22 cellular contexts compared by ENCODE assay signal in genomic region chr20:37912874-37913273, GRCh38. TPM values are rescaled to one million over a fixed set of nuclear protein-coding genes. Genes with fewer than 3 reads are reported as not detected.
A peak's percentile ranks its signal among the peaks of the same experiment; 100 is the strongest.
DNase-seq lines count a peak whose midpoint lies in the region; ATAC-seq, FAIRE-seq and TF ChIP-seq lines count a peak whose summit lies in the region.
"Had no signal": no experiment of that assay in that cellular context is flagged by ENCODE, and none has a peak within 500 bp of the region (broad histone marks: within the 10 kb centered on the region; RNA-seq: fewer than 3 reads in every experiment).

No MANE protein-coding gene starts in this region.

- FAIRE-seq in HTR-8/SVneo (lab: Jason Lieb, UNC), result peak; percentile 60
- FAIRE-seq: G401.6, GM12892, HepG2, K562 had no signal

- H3K9me2 ChIP-seq in neural cell (ENCODE audit: insufficient read depth, low read length), result no peaks in the 10 kb centered on the region

- H3K4me3 Mint-ChIP-seq in activated naive CD4-positive, alpha-beta T cell treated with anti-CD3 and anti-CD28 coated beads for 36 hours, result no peak overlapping the region
- H3K4me3 Mint-ChIP-seq in activated T-helper 17 cell treated with anti-CD3 and anti-CD28 coated beads, Interleukin-2, amount 50 U/mL, for 72 hours, result no peak overlapping the region

- H3K4me1 ChIP-seq in upper lobe of left lung, result peaks cover 9 to 21% (median 11%) of the 10 kb centered on the region in 4 donors

- no peaks in the 10 kb centered on the region for H3K79me2 ChIP-seq in neural cell (replicated peaks; ENCODE audit: insufficient read depth, low read length)

- no peak for TF ChIP-seq CTCF in neural cell (IDR thresholded peaks at IDR 0.05; ENCODE audit: poor library complexity, severe bottlenecking)
- TF ChIP-seq CTCF in upper lobe of left lung (IDR thresholded peaks at IDR 0.05), result no peak

- H3K27me3 ChIP-seq in neural cell (ENCODE audit: insufficient read depth, low read depth, low read length) (no peaks in the 10 kb centered on the region), upper lobe of left lung (peaks cover 0 to 8% (median 2%) of the 10 kb centered on the region in 4 donors)

- H3K27me3 Mint-ChIP-seq in activated naive CD4-positive, alpha-beta T cell treated with anti-CD3 and anti-CD28 coated beads for 36 hours (ENCODE audit: low read depth), result peaks cover 45% of the 10 kb centered on the region
- H3K27me3 Mint-ChIP-seq in activated T-helper 17 cell treated with anti-CD3 and anti-CD28 coated beads, Interleukin-2, amount 50 U/mL, for 72 hours, result peaks cover 52% of the 10 kb centered on the region

- TF ChIP-seq POLR2A in upper lobe of left lung (IDR thresholded peaks at IDR 0.05), result no peak

- no peaks in the 10 kb centered on the region for H3K9me3 Mint-ChIP-seq in activated naive CD4-positive, alpha-beta T cell treated with anti-CD3 and anti-CD28 coated beads, Interleukin-2, amount 50 U/mL, for 72 hours
- no peaks in the 10 kb centered on the region for H3K9me3 Mint-ChIP-seq in activated naive CD4-positive, alpha-beta T cell treated with anti-CD3 and anti-CD28 coated beads for 36 hours
- H3K9me3 Mint-ChIP-seq in activated T-helper 17 cell treated with anti-CD3 and anti-CD28 coated beads, Interleukin-2, amount 50 U/mL, for 72 hours, result no peaks in the 10 kb centered on the region
- H3K9me3 Mint-ChIP-seq: CD8-positive, alpha-beta memory T cell; H9 had no signal

- H3K4me3 ChIP-seq in neural cell (ENCODE audit: low read length), result no peak overlapping the region
- no peak overlapping the region for H3K4me3 ChIP-seq in upper lobe of left lung
- H3K4me3 ChIP-seq: K562, MG63 had no signal

- H3K36me3 Mint-ChIP-seq in activated naive CD4-positive, alpha-beta T cell treated with anti-CD3 and anti-CD28 coated beads, Interleukin-2, amount 50 U/mL, for 72 hours, result no peaks in the 10 kb centered on the region
- H3K36me3 Mint-ChIP-seq in activated naive CD4-positive, alpha-beta T cell treated with anti-CD3 and anti-CD28 coated beads for 36 hours (ENCODE audit: low read depth), result no peaks in the 10 kb centered on the region
- H3K36me3 Mint-ChIP-seq in activated T-helper 17 cell treated with anti-CD3 and anti-CD28 coated beads, Interleukin-2, amount 50 U/mL, for 72 hours (ENCODE audit: low read depth), result no peaks in the 10 kb centered on the region
- H3K36me3 Mint-ChIP-seq: CD8-positive, alpha-beta memory T cell had no signal

- TF ChIP-seq EP300 in neural cell (conservative IDR thresholded peaks at IDR 0.05; ENCODE audit: poor library complexity, severe bottlenecking) (no peak), upper lobe of left lung (IDR thresholded peaks at IDR 0.05) (no peak)

- DNase-seq in activated naive CD4-positive, alpha-beta T cell treated with anti-CD3 and anti-CD28 coated beads, Interleukin-2, amount 50 U/mL, for 72 hours (ENCODE audit: low spot score in 2 of 2), result no peak
- DNase-seq in activated naive CD4-positive, alpha-beta T cell treated with anti-CD3 and anti-CD28 coated beads for 36 hours, result no peak
- DNase-seq in HTR-8/SVneo (ENCODE audit: insufficient read length, low spot score), result no peak
- no peak for DNase-seq in NCI-H1694 (lab: John Stamatoyannopoulos, UW)
- DNase-seq in upper lobe of left lung, result no peak
- no peak for DNase-seq in anterior cingulate cortex (lab: John Stamatoyannopoulos, UW)
- DNase-seq: CD8-positive, alpha-beta memory T cell; MG63; NCI-H1417 treated with DMSO at 0.1 percent for 48 hours; NCI-H187 treated with DMSO at 0.1 percent for 48 hours; NCI-H2107; NCI-H748 treated with DMSO at 0.1 percent for 48 hours had no signal

- no peak overlapping the region for H2AFZ ChIP-seq in neural cell (ENCODE audit: low read depth, low read length)

- intact Hi-C loops in activated naive CD4-positive, alpha-beta T cell treated with anti-CD3 and anti-CD28 coated beads for 36 hours (cut with micrococcal nuclease), result no loop called here

- H3F3A ChIP-seq in neural cell (ENCODE audit: insufficient read depth, low read length, poor library complexity, severe bottlenecking), result no peaks in the 10 kb centered on the region

- H3K27ac ChIP-seq in neural cell (ENCODE audit: low read length) (peak overlapping the region; percentile 14), upper lobe of left lung (no peak overlapping the region)
- H3K27ac ChIP-seq: C4-2B had no signal

- 62 to 63% methylated on average over 6 of the region's 6 CpGs for WGBS in upper lobe of left lung, 2 donors

- no peaks in the 10 kb centered on the region for H3K36me3 ChIP-seq in neural cell (ENCODE audit: insufficient read depth, low read length)
- no peaks in the 10 kb centered on the region for H3K36me3 ChIP-seq in upper lobe of left lung
- H3K36me3 ChIP-seq: MG63 had no signal

- peak; percentile 45 to 52 for ATAC-seq in activated naive CD4-positive, alpha-beta T cell treated with anti-CD3 and anti-CD28 coated beads, Interleukin-2, amount 50 U/mL, for 72 hours
- peak; percentile 50 for ATAC-seq in activated T-helper 17 cell treated with anti-CD3 and anti-CD28 coated beads, Interleukin-2, amount 50 U/mL, for 72 hours (replicated peaks)
- ATAC-seq in upper lobe of left lung (ENCODE audit: low FRiP score in 2 of 2), result no peak
- ATAC-seq: Panc1 had no signal

- no peaks in the 10 kb centered on the region for H4K20me1 ChIP-seq in neural cell (ENCODE audit: insufficient read depth)

- H3K9ac ChIP-seq in neural cell (ENCODE audit: low read length), result peak overlapping the region; percentile 42

- CTCF ChIA-PET in activated naive CD4-positive, alpha-beta T cell treated with anti-CD3 and anti-CD28 coated beads for 36 hours (lab: Charles Lee), result no interaction called here

- TF ChIP-seq RAD21 in neural cell (conservative IDR thresholded peaks at IDR 0.05), result no peak

- no peak overlapping the region for H3K4me2 ChIP-seq in neural cell (ENCODE audit: low read length)

- peaks cover 15% of the 10 kb centered on the region for H3K4me1 Mint-ChIP-seq in activated naive CD4-positive, alpha-beta T cell treated with anti-CD3 and anti-CD28 coated beads for 36 hours (ENCODE audit: low read depth)
- H3K4me1 Mint-ChIP-seq in activated T-helper 17 cell treated with anti-CD3 and anti-CD28 coated beads, Interleukin-2, amount 50 U/mL, for 72 hours, result peaks cover 19% of the 10 kb centered on the region

- H3K9me3 ChIP-seq in neural cell (ENCODE audit: low read length), result no peaks in the 10 kb centered on the region
- H3K9me3 ChIP-seq in upper lobe of left lung, result no peaks in the 10 kb centered on the region
- H3K9me3 ChIP-seq: MG63 had no signal

- H3K27ac Mint-ChIP-seq in activated naive CD4-positive, alpha-beta T cell treated with anti-CD3 and anti-CD28 coated beads, Interleukin-2, amount 50 U/mL, for 72 hours, result no peak overlapping the region
- H3K27ac Mint-ChIP-seq in activated naive CD4-positive, alpha-beta T cell treated with anti-CD3 and anti-CD28 coated beads for 36 hours, result no peak overlapping the region
- H3K27ac Mint-ChIP-seq in activated T-helper 17 cell treated with anti-CD3 and anti-CD28 coated beads, Interleukin-2, amount 50 U/mL, for 72 hours, result peak overlapping the region; percentile 17
- H3K27ac Mint-ChIP-seq: CD8-positive, alpha-beta memory T cell; H9 had no signal

TF ChIP-seq in neural cell, 6 proteins besides CTCF, POLR2A, EP300 and RAD21:
- TF ChIP-seq REST (IDR thresholded peaks at IDR 0.05; ENCODE audit: borderline replicate concordance) (no peak), SMC3 (conservative IDR thresholded peaks at IDR 0.05; ENCODE audit: poor library complexity) (no peak), MXI1 (conservative IDR thresholded peaks at IDR 0.05; ENCODE audit: poor library complexity, severe bottlenecking) (no peak), EZH2 (IDR thresholded peaks at IDR 0.05; ENCODE audit: borderline replicate concordance, insufficient read depth, low read length, poor library complexity, severe bottlenecking) (no peak), POLR2AphosphoS5 (IDR thresholded peaks at IDR 0.05) (no peak), TAF1 (IDR thresholded peaks at IDR 0.05; ENCODE audit: low read depth) (no peak)

RNA-seq across cellular contexts. Expression of gene VSTM2L, which starts 9.9 kb away (rescaled TPM):
- total RNA-seq in activated naive CD4-positive, alpha-beta T cell treated with anti-CD3 and anti-CD28 coated beads, Interleukin-2, amount 50 U/mL, for 72 hours, result under 1 TPM; 0.30 to 0.33 TPM
- not detected for total RNA-seq in activated naive CD4-positive, alpha-beta T cell treated with anti-CD3 and anti-CD28 coated beads for 36 hours
- total RNA-seq in activated T-helper 17 cell treated with anti-CD3 and anti-CD28 coated beads, Interleukin-2, amount 50 U/mL, for 72 hours, result not detected
- 21.5 and 22.1 TPM in 2 replicates for polyA plus RNA-seq in neural cell
- 11.7 and 13.4 TPM in 2 replicates for polyA minus RNA-seq in neural cell
- total RNA-seq in upper lobe of left lung, result 10 to 100 TPM in 5 of 6 donors, 1 to 10 TPM in 1; 1.0 to 47.2 (median 24.8) TPM
- total RNA-seq: CD8-positive, alpha-beta memory T cell; HepG2; K562; NCI-H460 had no signal
- polyA plus RNA-seq: CD8-positive, alpha-beta memory T cell; HepG2; K562 had no signal

Comparison
In these comparisons a context has a peak if more than half of its experiments do, and no peak if none do; other contexts are left out.
1. ATAC-seq: peak in activated naive CD4-positive, alpha-beta T cell treated with anti-CD3 and anti-CD28 coated beads, Interleukin-2, amount 50 U/mL, for 72 hours (2 of 2) and activated T-helper 17 cell treated with anti-CD3 and anti-CD28 coated beads, Interleukin-2, amount 50 U/mL, for 72 hours (single experiment); none in upper lobe of left lung (0 of 2).